16 cellular contexts compared by ENCODE assay signal in genomic region chr1:200487650-200488049, GRCh38.
"Had no signal": no experiment of that assay in that cellular context is flagged by ENCODE, and none has a peak within 500 bp of the region (broad histone marks: within the 10 kb centered on the region; RNA-seq: fewer than 3 reads in every experiment).

No MANE protein-coding gene starts in this region.

- DNase-seq: activated CD4-positive, alpha-beta memory T cell treated with anti-CD3 and anti-CD28 coated beads for 36 hours; activated CD4-positive, alpha-beta T cell treated with anti-CD3 and anti-CD28 coated beads for 4 hours; activated T-cell treated with anti-CD3 and anti-CD28 coated beads for 4 hours; dermis blood vessel endothelial cell; effector memory CD4-positive, alpha-beta T cell; foreskin melanocyte; glutamatergic neuron; hippocampal formation; left cardiac atrium; midbrain; sigmoid colon; stimulated activated CD4-positive, alpha-beta T cell treated with anti-CD3 and anti-CD28 coated beads, Interleukin-4, amount 100 ng/mL, for 4 hours had no signal

- H3K4me3 ChIP-seq: thoracic aorta had no signal

- ATAC-seq: stimulated activated memory B cell treated with anti-CD40 and anti-IgM and Interleukin-4, amounts not matched to agents 10 μg/mL and 1 μg/mL and 100 μg/mL, for 72 hours had no signal

- H3K36me3 ChIP-seq: sigmoid colon, thoracic aorta had no signal

- H3K9me3 ChIP-seq: sigmoid colon, thoracic aorta had no signal

- H3K79me2 ChIP-seq: parathyroid adenoma had no signal

- H3K4me1 ChIP-seq: parathyroid adenoma had no signal

- H3K27ac ChIP-seq: parathyroid adenoma, thoracic aorta had no signal

- H3K9ac ChIP-seq: parathyroid adenoma had no signal

- FAIRE-seq: islet of Langerhans had no signal

- H3K27me3 ChIP-seq: sigmoid colon had no signal
